In genomic region chr6:151544884-151545283, GRCh38 we compare ENCODE assay signal across 2 cellular contexts. TPM values are rescaled to one million over a fixed set of nuclear protein-coding genes. Genes with fewer than 3 reads are reported as not detected.
"Had no signal": no experiment of that assay in that cellular context is flagged by ENCODE, and none has a peak within 500 bp of the region (broad histone marks: within the 10 kb centered on the region; RNA-seq: fewer than 3 reads in every experiment).

No MANE protein-coding gene starts in this region.

RNA-seq across cellular contexts. Expression of gene CCDC170, which starts 51.1 kb away (rescaled TPM):
- total RNA-seq: GM23338, H4 had no signal
